In genomic region chr10:132071667-132072066, GRCh38 we compare ENCODE assay signal across 36 cellular contexts. TPM values are rescaled to one million over a fixed set of nuclear protein-coding genes. Genes with fewer than 3 reads are reported as not detected.
"Had no signal": no experiment of that assay in that cellular context is flagged by ENCODE, and none has a peak within 500 bp of the region (broad histone marks: within the 10 kb centered on the region; RNA-seq: fewer than 3 reads in every experiment).

No MANE protein-coding gene starts in this region.

- H3K36me3 ChIP-seq: MG63 had no signal

- DNase-seq: Karpas-422, Kasumi-1, MG63, MM.1S, MV-4-11, NCI-H1048, NCI-H1092, NCI-H1092 treated with DMSO at 0.1 percent for 48 hours, NCI-H1105, NCI-H1105 treated with DMSO at 0.1 percent for 48 hours, NCI-H1417, NCI-H1417 treated with DMSO at 0.1 percent for 48 hours, NCI-H1436, NCI-H1436 treated with DMSO at 0.1 percent for 48 hours, NCI-H146, NCI-H1694, NCI-H1694 treated with DMSO at 0.1 percent for 48 hours, NCI-H187, NCI-H187 treated with DMSO at 0.1 percent for 48 hours, NCI-H1930, NCI-H2029, NCI-H2029 treated with DMSO at 0.1 percent for 48 hours, NCI-H2081, NCI-H2081 treated with DMSO at 0.1 percent for 48 hours, NCI-H2107, NCI-H2171, NCI-H2171 treated with DMSO at 0.1 percent for 48 hours, NCI-H2227 treated with DMSO at 0.1 percent for 48 hours, NCI-H226, NCI-H345, NCI-H446, NCI-H446 treated with DMSO at 0.1 percent for 48 hours, NCI-H510A, NCI-H510A treated with DMSO at 0.1 percent for 48 hours had no signal

- H3K9me3 ChIP-seq: MG63 had no signal

- H3K4me3 ChIP-seq: MG63 had no signal

RNA-seq across cellular contexts. Expression of gene JAKMIP3, which starts 5.9 kb away (rescaled TPM):
- total RNA-seq: LHCN-M2, MCF 10A had no signal
